17 cellular contexts compared by ENCODE assay signal in the genomic region with DNA sequence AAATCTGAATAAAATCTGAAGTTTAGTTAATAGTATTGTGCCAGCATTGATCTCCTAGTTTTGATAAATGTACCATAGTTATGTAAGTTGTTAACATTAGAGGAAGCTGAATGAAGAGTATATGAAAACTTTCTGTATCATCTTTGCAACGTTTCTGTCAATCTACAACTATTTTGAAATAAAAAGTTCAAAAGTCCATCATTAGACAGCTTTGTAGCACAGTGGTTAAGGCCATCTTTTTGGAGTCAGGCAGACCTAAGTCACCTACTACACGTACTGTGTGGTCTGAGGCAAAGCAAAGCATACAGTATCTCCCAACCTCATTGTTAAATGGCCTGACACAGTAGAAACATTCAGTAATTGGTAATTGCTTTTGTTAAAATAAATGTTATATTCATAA. TPM values are rescaled to one million over a fixed set of nuclear protein-coding genes. Genes with fewer than 3 reads are reported as not detected.
DNase-seq lines count a peak whose midpoint lies in the region; ATAC-seq and TF ChIP-seq lines count a peak whose summit lies in the region.
"Had no signal": no experiment of that assay in that cellular context is flagged by ENCODE, and none has a peak within 500 bp of the region (broad histone marks: within the 10 kb centered on the region; RNA-seq: fewer than 3 reads in every experiment).

No MANE protein-coding gene starts in this region.

- no peak overlapping the region for H3K9ac ChIP-seq in Loucy (ENCODE audit: low read depth, low read length, poor library complexity, severe bottlenecking)
- no peak overlapping the region for H3K9ac ChIP-seq in trophoblast cell (ENCODE audit: low read length)
- H3K9ac ChIP-seq: BLaER1 treated with 17β-estradiol and CSF1 and Interleukin-3, amounts not matched to agents 10 nM and 100 nM had no signal

- H3K4me1 ChIP-seq in Loucy (ENCODE audit: insufficient read depth, low read length, poor library complexity, severe bottlenecking) (peaks cover 11% of the 10 kb centered on the region), trophoblast cell (ENCODE audit: control insufficient read depth in 1 of 2, insufficient read depth in 2 of 2, low read length in 2 of 2) (no peaks in the 10 kb centered on the region)

- no peaks in the 10 kb centered on the region for H3K36me3 ChIP-seq in Loucy (ENCODE audit: insufficient read depth, low read length)
- no peaks in the 10 kb centered on the region for H3K36me3 ChIP-seq in trophoblast cell (ENCODE audit: control insufficient read depth in 1 of 2, insufficient read depth in 2 of 2, low read length in 2 of 2)
- H3K36me3 ChIP-seq: BLaER1 treated with 17β-estradiol and CSF1 and Interleukin-3, amounts not matched to agents 10 nM and 100 nM; brain microvascular endothelial cell; prostate gland had no signal

- H2AFZ ChIP-seq in Loucy (ENCODE audit: low read length): 0 out of 2 replicates have a peak overlapping the region, but pooled peaks have one; percentile 12
- no peak overlapping the region for H2AFZ ChIP-seq in trophoblast cell (ENCODE audit: insufficient read depth, low read length, poor library complexity)

- H3K4me2 ChIP-seq in Loucy (ENCODE audit: low read depth, low read length, poor library complexity, severe bottlenecking): no peak overlapping the region
- H3K4me2 ChIP-seq in trophoblast cell (ENCODE audit: low read length): no peak overlapping the region

- H3K23ac ChIP-seq in trophoblast cell (ENCODE audit: low read length): no peak overlapping the region

- H3F3A ChIP-seq in Loucy (ENCODE audit: low read depth): no peaks in the 10 kb centered on the region

- no peaks in the 10 kb centered on the region for H4K20me1 ChIP-seq in Loucy (ENCODE audit: insufficient read depth, low read length, poor library complexity, severe bottlenecking)
- H4K20me1 ChIP-seq: BLaER1 treated with 17β-estradiol and CSF1 and Interleukin-3, amounts not matched to agents 10 nM and 100 nM had no signal

- H3K27ac ChIP-seq in trophoblast cell (ENCODE audit: low read depth, low read length): no peak overlapping the region
- H3K27ac ChIP-seq: BLaER1 treated with 17β-estradiol and CSF1 and Interleukin-3, amounts not matched to agents 10 nM and 100 nM; brain microvascular endothelial cell had no signal

- no peaks in the 10 kb centered on the region for H3K9me3 Mint-ChIP-seq in activated T-cell treated with anti-CD3 and anti-CD28 coated beads, Interleukin-2, amount 50 U/mL, for 24 hours
- no peaks in the 10 kb centered on the region for H3K9me3 Mint-ChIP-seq in activated naive CD8-positive, alpha-beta T cell treated with anti-CD3 and anti-CD28 coated beads, Interleukin-2, amount 50 U/mL, for 24 hours
- H3K9me3 Mint-ChIP-seq in stimulated activated effector memory CD8-positive, alpha-beta T cell treated with anti-CD3 and anti-CD28 coated beads, Interleukin-12 subunit alpha, Interleukin-12 subunit beta, amount 100 ng/mL, for 72 hours: no peaks in the 10 kb centered on the region
- H3K9me3 Mint-ChIP-seq: neural crest cell had no signal

- H3K36me3 Mint-ChIP-seq in activated T-cell treated with anti-CD3 and anti-CD28 coated beads, Interleukin-2, amount 50 U/mL, for 24 hours (ENCODE audit: low read depth): no peaks in the 10 kb centered on the region
- H3K36me3 Mint-ChIP-seq in activated naive CD8-positive, alpha-beta T cell treated with anti-CD3 and anti-CD28 coated beads, Interleukin-2, amount 50 U/mL, for 24 hours (ENCODE audit: low read depth): no peaks in the 10 kb centered on the region
- H3K36me3 Mint-ChIP-seq in stimulated activated effector memory CD8-positive, alpha-beta T cell treated with anti-CD3 and anti-CD28 coated beads, Interleukin-12 subunit alpha, Interleukin-12 subunit beta, amount 100 ng/mL, for 72 hours: no peaks in the 10 kb centered on the region

- TF ChIP-seq CTCF in Loucy (conservative IDR thresholded peaks at IDR 0.05; ENCODE audit: low read length): no peak

- no peak overlapping the region for H3K4ac ChIP-seq in trophoblast cell (ENCODE audit: low read depth, low read length)

- H4K8ac ChIP-seq in trophoblast cell (ENCODE audit: low read depth, low read length): no peak overlapping the region

- peak overlapping the region; percentile 71 for H3K27ac Mint-ChIP-seq in activated T-cell treated with anti-CD3 and anti-CD28 coated beads, Interleukin-2, amount 50 U/mL, for 24 hours
- peak overlapping the region; percentile 28 for H3K27ac Mint-ChIP-seq in activated naive CD8-positive, alpha-beta T cell treated with anti-CD3 and anti-CD28 coated beads, Interleukin-2, amount 50 U/mL, for 24 hours
- H3K27ac Mint-ChIP-seq in stimulated activated effector memory CD8-positive, alpha-beta T cell treated with anti-CD3 and anti-CD28 coated beads, Interleukin-12 subunit alpha, Interleukin-12 subunit beta, amount 100 ng/mL, for 72 hours: peak overlapping the region; percentile 91

- no peak for DNase-seq in activated T-cell treated with anti-CD3 and anti-CD28 coated beads, Interleukin-2, amount 50 U/mL, for 24 hours
- no peak for DNase-seq in activated T-cell treated with anti-CD3 and anti-CD28 coated beads, Interleukin-2, amount 50 U/mL, for 1 hour
- no peak for DNase-seq in activated naive CD8-positive, alpha-beta T cell treated with anti-CD3 and anti-CD28 coated beads, Interleukin-2, amount 50 U/mL, for 24 hours
- DNase-seq in stimulated activated effector memory CD8-positive, alpha-beta T cell treated with anti-CD3 and anti-CD28 coated beads, Interleukin-12 subunit alpha, Interleukin-12 subunit beta, amount 100 ng/mL, for 72 hours (ENCODE audit: low spot score in 2 of 2): no peak
- no peak for DNase-seq in trophoblast cell
- no peak for DNase-seq in AML-193 (lab: John Stamatoyannopoulos, UW)
- no peak for DNase-seq in activated CD8-positive, alpha-beta memory T cell treated with anti-CD3 and anti-CD28 coated beads, Interleukin-2, amount 50 U/mL, for 4 hours
- DNase-seq: activated T-cell treated with anti-CD3 and anti-CD28 coated beads for 4 hours; brain microvascular endothelial cell; left cardiac atrium; NCI-H1105; stimulated activated CD4-positive, alpha-beta T cell treated with anti-CD3 and anti-CD28 coated beads, Interleukin-2, amount 100 ng/mL, for 24 hours; stimulated activated naive CD8-positive, alpha-beta T cell treated with anti-CD3 and anti-CD28 coated beads, Interleukin-15, Interleukin-2, amounts not matched to agents 100 U/mL and 50 U/mL, for 24 hours had no signal

- H3K4me3 ChIP-seq in Loucy (ENCODE audit: low read length, poor library complexity, severe bottlenecking) (no peak overlapping the region), trophoblast cell (ENCODE audit: low read depth, low read length) (no peak overlapping the region)
- H3K4me3 ChIP-seq: BLaER1 treated with 17β-estradiol and CSF1 and Interleukin-3, amounts not matched to agents 10 nM and 100 nM; prostate gland had no signal

- no peak overlapping the region for H4K91ac ChIP-seq in trophoblast cell (ENCODE audit: low read depth, low read length)

- H3K9me3 ChIP-seq in Loucy (ENCODE audit: insufficient read depth, low read depth, low read length): no peaks in the 10 kb centered on the region
- H3K9me3 ChIP-seq in trophoblast cell (ENCODE audit: insufficient read depth, low read depth, low read length): no peaks in the 10 kb centered on the region
- H3K9me3 ChIP-seq: BLaER1 treated with 17β-estradiol and CSF1 and Interleukin-3, amounts not matched to agents 10 nM and 100 nM; prostate gland had no signal

- no peak overlapping the region for H2BK5ac ChIP-seq in trophoblast cell (ENCODE audit: low read depth, low read length, poor library complexity)

- H2AK5ac ChIP-seq in trophoblast cell (ENCODE audit: low read length): no peak overlapping the region

- H3K14ac ChIP-seq in trophoblast cell (ENCODE audit: low read length): no peak overlapping the region

- H3K4me3 Mint-ChIP-seq in activated T-cell treated with anti-CD3 and anti-CD28 coated beads, Interleukin-2, amount 50 U/mL, for 24 hours: no peak overlapping the region
- H3K4me3 Mint-ChIP-seq in activated naive CD8-positive, alpha-beta T cell treated with anti-CD3 and anti-CD28 coated beads, Interleukin-2, amount 50 U/mL, for 24 hours: no peak overlapping the region
- H3K4me3 Mint-ChIP-seq in stimulated activated effector memory CD8-positive, alpha-beta T cell treated with anti-CD3 and anti-CD28 coated beads, Interleukin-12 subunit alpha, Interleukin-12 subunit beta, amount 100 ng/mL, for 72 hours: no peak overlapping the region
- H3K4me3 Mint-ChIP-seq: neural crest cell had no signal

- no peak overlapping the region for H2BK12ac ChIP-seq in trophoblast cell (ENCODE audit: low read length)

- no peaks in the 10 kb centered on the region for H3K9me2 ChIP-seq in Loucy (replicated peaks; ENCODE audit: low read depth, low read length)

- H3K27me3 ChIP-seq in Loucy (ENCODE audit: insufficient read depth, low read length, poor library complexity, severe bottlenecking): no peaks in the 10 kb centered on the region
- no peaks in the 10 kb centered on the region for H3K27me3 ChIP-seq in trophoblast cell (ENCODE audit: insufficient read depth, low read length)
- H3K27me3 ChIP-seq: BLaER1 treated with 17β-estradiol and CSF1 and Interleukin-3, amounts not matched to agents 10 nM and 100 nM; brain microvascular endothelial cell had no signal

- H3K79me1 ChIP-seq in trophoblast cell (ENCODE audit: low read length): no peaks in the 10 kb centered on the region

- no CpG with 5 or more reads among the region's 2 CpGs for WGBS in trophoblast cell (ENCODE audit: extremely low coverage, insufficient coverage, insufficient read length)

- no peaks in the 10 kb centered on the region for H3K79me2 ChIP-seq in Loucy (ENCODE audit: insufficient read depth, low read length)
- no peaks in the 10 kb centered on the region for H3K79me2 ChIP-seq in trophoblast cell (ENCODE audit: control insufficient read depth, insufficient read depth, low read length, poor library complexity)

- peaks cover 85% of the 10 kb centered on the region for H3K4me1 Mint-ChIP-seq in activated T-cell treated with anti-CD3 and anti-CD28 coated beads, Interleukin-2, amount 50 U/mL, for 24 hours (ENCODE audit: low read depth)
- H3K4me1 Mint-ChIP-seq in activated naive CD8-positive, alpha-beta T cell treated with anti-CD3 and anti-CD28 coated beads, Interleukin-2, amount 50 U/mL, for 24 hours: peaks cover 60% of the 10 kb centered on the region
- H3K4me1 Mint-ChIP-seq in stimulated activated effector memory CD8-positive, alpha-beta T cell treated with anti-CD3 and anti-CD28 coated beads, Interleukin-12 subunit alpha, Interleukin-12 subunit beta, amount 100 ng/mL, for 72 hours: peaks cover 24% of the 10 kb centered on the region

- ATAC-seq in activated naive CD8-positive, alpha-beta T cell treated with anti-CD3 and anti-CD28 coated beads, Interleukin-2, amount 50 U/mL, for 24 hours: no peak
- no peak for ATAC-seq in stimulated activated effector memory CD8-positive, alpha-beta T cell treated with anti-CD3 and anti-CD28 coated beads, Interleukin-12 subunit alpha, Interleukin-12 subunit beta, amount 100 ng/mL, for 72 hours
- ATAC-seq: left cardiac atrium had no signal

- no peak overlapping the region for H3K18ac ChIP-seq in trophoblast cell (ENCODE audit: low read length)

- H2BK120ac ChIP-seq in trophoblast cell (ENCODE audit: insufficient read depth, low read length, poor library complexity): no peak overlapping the region

- H3K27me3 Mint-ChIP-seq in activated T-cell treated with anti-CD3 and anti-CD28 coated beads, Interleukin-2, amount 50 U/mL, for 24 hours: no peaks in the 10 kb centered on the region
- no peaks in the 10 kb centered on the region for H3K27me3 Mint-ChIP-seq in activated naive CD8-positive, alpha-beta T cell treated with anti-CD3 and anti-CD28 coated beads, Interleukin-2, amount 50 U/mL, for 24 hours

- H4K12ac ChIP-seq in trophoblast cell (ENCODE audit: low read depth, low read length): no peak overlapping the region

RNA-seq across cellular contexts. Expression of a gene that starts 47.9 kb away (rescaled TPM):
- 247 and 256 TPM in 2 replicates for polyA plus RNA-seq in trophoblast cell (2013)

Comparison
In these comparisons a context has a peak if more than half of its experiments do, and no peak if none do; other contexts are left out.
1. H3K27ac Mint-ChIP-seq: peak in every context shown above with its lines; median percentile 91 in stimulated activated effector memory CD8-positive, alpha-beta T cell treated with anti-CD3 and anti-CD28 coated beads, Interleukin-12 subunit alpha, Interleukin-12 subunit beta, amount 100 ng/mL, for 72 hours; 71 in activated T-cell treated with anti-CD3 and anti-CD28 coated beads, Interleukin-2, amount 50 U/mL, for 24 hours; 28 in activated naive CD8-positive, alpha-beta T cell treated with anti-CD3 and anti-CD28 coated beads, Interleukin-2, amount 50 U/mL, for 24 hours.